Comparison of ENCODE assay signal across 2 cellular contexts in the genomic region with DNA sequence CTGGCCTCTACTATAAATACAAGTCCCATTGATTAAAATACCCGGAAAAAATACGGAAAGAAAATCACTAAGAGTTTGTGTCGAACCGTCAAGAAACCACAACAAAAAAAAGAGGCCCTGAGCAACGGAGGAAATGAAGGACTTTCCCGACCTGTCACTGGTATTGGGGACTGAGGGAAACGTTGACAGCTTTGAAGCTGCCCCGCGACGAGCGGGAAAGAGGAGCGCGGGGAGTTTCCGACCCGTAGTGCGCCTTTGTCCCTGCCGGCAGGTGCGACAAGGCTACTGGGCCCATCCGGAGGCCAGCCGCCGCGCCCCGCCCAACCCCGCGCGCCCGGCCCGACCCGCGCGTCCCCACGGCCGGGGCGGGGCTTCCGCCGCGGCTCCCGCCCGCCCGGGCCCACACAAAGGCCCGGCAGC.
TF ChIP-seq lines count a peak whose summit lies in the region.

No MANE protein-coding gene starts in this region.

TF ChIP-seq in HCT116, 20 proteins besides CTCF, POLR2A, EP300 and RAD21:
- TF ChIP-seq ELF1 (IDR thresholded peaks at IDR 0.05; ENCODE audit: borderline replicate concordance, low read depth) (no peak), FOSL1 (IDR thresholded peaks at IDR 0.05; ENCODE audit: low read depth) (no peak), SRF (IDR thresholded peaks at IDR 0.05; ENCODE audit: low read depth) (no peak; the same call in 1 of the 2 replicates), EGR1 (IDR thresholded peaks at IDR 0.05; ENCODE audit: low read depth) (no peak), SP1 (IDR thresholded peaks at IDR 0.05; ENCODE audit: low read depth) (no peak), SIN3A (IDR thresholded peaks at IDR 0.05; ENCODE audit: low read depth) (no peak)

TF ChIP-seq in SK-N-SH, 30 proteins besides CTCF, POLR2A, EP300 and RAD21:
- TF ChIP-seq MXI1 (IDR thresholded peaks at IDR 0.05; ENCODE audit: low read depth, low read length) (no peak; the same call in 1 of the 2 replicates), JUND (IDR thresholded peaks at IDR 0.05) (no peak), SMC3 (IDR thresholded peaks at IDR 0.05; ENCODE audit: low read depth, low read length) (no peak), ELF1 (IDR thresholded peaks at IDR 0.05) (0 out of 2 replicates have a peak, but pooled peaks have one; percentile 3), NFIC (IDR thresholded peaks at IDR 0.05; ENCODE audit: borderline replicate concordance) (no peak), TAF1 (IDR thresholded peaks at IDR 0.05; ENCODE audit: borderline replicate concordance, low read depth, low read length) (no peak), FOXM1 (IDR thresholded peaks at IDR 0.05; ENCODE audit: low read depth) (no peak), YY1 (IDR thresholded peaks at IDR 0.05; ENCODE audit: low read depth) (no peak), RCOR1 (IDR thresholded peaks at IDR 0.05; ENCODE audit: low read length) (no peak), CHD2 (IDR thresholded peaks at IDR 0.05; ENCODE audit: low read length, partially characterized antibody) (peak; percentile 3), RFX5 (IDR thresholded peaks at IDR 0.05; ENCODE audit: low read length) (no peak), EZH2phosphoT487 (IDR thresholded peaks at IDR 0.05; ENCODE audit: borderline replicate concordance, low read depth) (no peak), NRF1 (IDR thresholded peaks at IDR 0.05; ENCODE audit: low read depth, low read length) (no peak), MEF2A (IDR thresholded peaks at IDR 0.05; ENCODE audit: borderline replicate concordance, low read depth) (no peak), TCF12 (IDR thresholded peaks at IDR 0.05) (no peak), GATA2 (CRISPR knock-in tag; IDR thresholded peaks at IDR 0.05) (no peak), POLR2AphosphoS5 (IDR thresholded peaks at IDR 0.05; ENCODE audit: low read depth, low read length) (no peak), FOXJ3 (CRISPR knock-in tag; IDR thresholded peaks at IDR 0.05) (no peak), FOSL2 (IDR thresholded peaks at IDR 0.05; ENCODE audit: borderline replicate concordance, low read depth) (no peak), SIN3A (IDR thresholded peaks at IDR 0.05; ENCODE audit: borderline replicate concordance, low read depth, low read length) (peak; percentile 79; the same call in 1 of the 2 replicates)
- TF ChIP-seq, protein P1, sequence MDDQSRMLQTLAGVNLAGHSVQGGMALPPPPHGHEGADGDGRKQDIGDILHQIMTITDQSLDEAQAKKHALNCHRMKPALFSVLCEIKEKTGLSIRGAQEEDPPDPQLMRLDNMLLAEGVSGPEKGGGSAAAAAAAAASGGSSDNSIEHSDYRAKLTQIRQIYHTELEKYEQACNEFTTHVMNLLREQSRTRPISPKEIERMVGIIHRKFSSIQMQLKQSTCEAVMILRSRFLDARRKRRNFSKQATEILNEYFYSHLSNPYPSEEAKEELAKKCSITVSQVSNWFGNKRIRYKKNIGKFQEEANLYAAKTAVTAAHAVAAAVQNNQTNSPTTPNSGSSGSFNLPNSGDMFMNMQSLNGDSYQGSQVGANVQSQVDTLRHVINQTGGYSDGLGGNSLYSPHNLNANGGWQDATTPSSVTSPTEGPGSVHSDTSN (IDR thresholded peaks at IDR 0.05), result no peak
- TF ChIP-seq, protein P2, sequence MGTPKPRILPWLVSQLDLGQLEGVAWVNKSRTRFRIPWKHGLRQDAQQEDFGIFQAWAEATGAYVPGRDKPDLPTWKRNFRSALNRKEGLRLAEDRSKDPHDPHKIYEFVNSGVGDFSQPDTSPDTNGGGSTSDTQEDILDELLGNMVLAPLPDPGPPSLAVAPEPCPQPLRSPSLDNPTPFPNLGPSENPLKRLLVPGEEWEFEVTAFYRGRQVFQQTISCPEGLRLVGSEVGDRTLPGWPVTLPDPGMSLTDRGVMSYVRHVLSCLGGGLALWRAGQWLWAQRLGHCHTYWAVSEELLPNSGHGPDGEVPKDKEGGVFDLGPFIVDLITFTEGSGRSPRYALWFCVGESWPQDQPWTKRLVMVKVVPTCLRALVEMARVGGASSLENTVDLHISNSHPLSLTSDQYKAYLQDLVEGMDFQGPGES (IDR thresholded peaks at IDR 0.05; ENCODE audit: low read depth, low read length), result no peak
- TF ChIP-seq, protein P3, sequence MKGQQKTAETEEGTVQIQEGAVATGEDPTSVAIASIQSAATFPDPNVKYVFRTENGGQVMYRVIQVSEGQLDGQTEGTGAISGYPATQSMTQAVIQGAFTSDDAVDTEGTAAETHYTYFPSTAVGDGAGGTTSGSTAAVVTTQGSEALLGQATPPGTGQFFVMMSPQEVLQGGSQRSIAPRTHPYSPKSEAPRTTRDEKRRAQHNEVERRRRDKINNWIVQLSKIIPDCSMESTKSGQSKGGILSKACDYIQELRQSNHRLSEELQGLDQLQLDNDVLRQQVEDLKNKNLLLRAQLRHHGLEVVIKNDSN (IDR thresholded peaks at IDR 0.05; ENCODE audit: borderline replicate concordance, low read depth), result no peak
- TF ChIP-seq, protein P4, sequence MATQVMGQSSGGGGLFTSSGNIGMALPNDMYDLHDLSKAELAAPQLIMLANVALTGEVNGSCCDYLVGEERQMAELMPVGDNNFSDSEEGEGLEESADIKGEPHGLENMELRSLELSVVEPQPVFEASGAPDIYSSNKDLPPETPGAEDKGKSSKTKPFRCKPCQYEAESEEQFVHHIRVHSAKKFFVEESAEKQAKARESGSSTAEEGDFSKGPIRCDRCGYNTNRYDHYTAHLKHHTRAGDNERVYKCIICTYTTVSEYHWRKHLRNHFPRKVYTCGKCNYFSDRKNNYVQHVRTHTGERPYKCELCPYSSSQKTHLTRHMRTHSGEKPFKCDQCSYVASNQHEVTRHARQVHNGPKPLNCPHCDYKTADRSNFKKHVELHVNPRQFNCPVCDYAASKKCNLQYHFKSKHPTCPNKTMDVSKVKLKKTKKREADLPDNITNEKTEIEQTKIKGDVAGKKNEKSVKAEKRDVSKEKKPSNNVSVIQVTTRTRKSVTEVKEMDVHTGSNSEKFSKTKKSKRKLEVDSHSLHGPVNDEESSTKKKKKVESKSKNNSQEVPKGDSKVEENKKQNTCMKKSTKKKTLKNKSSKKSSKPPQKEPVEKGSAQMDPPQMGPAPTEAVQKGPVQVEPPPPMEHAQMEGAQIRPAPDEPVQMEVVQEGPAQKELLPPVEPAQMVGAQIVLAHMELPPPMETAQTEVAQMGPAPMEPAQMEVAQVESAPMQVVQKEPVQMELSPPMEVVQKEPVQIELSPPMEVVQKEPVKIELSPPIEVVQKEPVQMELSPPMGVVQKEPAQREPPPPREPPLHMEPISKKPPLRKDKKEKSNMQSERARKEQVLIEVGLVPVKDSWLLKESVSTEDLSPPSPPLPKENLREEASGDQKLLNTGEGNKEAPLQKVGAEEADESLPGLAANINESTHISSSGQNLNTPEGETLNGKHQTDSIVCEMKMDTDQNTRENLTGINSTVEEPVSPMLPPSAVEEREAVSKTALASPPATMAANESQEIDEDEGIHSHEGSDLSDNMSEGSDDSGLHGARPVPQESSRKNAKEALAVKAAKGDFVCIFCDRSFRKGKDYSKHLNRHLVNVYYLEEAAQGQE (IDR thresholded peaks at IDR 0.05; ENCODE audit: low read depth, low read length), result no peak
- TF ChIP-seq, protein P5, sequence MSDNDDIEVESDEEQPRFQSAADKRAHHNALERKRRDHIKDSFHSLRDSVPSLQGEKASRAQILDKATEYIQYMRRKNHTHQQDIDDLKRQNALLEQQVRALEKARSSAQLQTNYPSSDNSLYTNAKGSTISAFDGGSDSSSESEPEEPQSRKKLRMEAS (IDR thresholded peaks at IDR 0.05; ENCODE audit: low read depth), result no peak
- TF ChIP-seq, protein P6, sequence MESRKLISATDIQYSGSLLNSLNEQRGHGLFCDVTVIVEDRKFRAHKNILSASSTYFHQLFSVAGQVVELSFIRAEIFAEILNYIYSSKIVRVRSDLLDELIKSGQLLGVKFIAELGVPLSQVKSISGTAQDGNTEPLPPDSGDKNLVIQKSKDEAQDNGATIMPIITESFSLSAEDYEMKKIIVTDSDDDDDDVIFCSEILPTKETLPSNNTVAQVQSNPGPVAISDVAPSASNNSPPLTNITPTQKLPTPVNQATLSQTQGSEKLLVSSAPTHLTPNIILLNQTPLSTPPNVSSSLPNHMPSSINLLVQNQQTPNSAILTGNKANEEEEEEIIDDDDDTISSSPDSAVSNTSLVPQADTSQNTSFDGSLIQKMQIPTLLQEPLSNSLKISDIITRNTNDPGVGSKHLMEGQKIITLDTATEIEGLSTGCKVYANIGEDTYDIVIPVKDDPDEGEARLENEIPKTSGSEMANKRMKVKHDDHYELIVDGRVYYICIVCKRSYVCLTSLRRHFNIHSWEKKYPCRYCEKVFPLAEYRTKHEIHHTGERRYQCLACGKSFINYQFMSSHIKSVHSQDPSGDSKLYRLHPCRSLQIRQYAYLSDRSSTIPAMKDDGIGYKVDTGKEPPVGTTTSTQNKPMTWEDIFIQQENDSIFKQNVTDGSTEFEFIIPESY (IDR thresholded peaks at IDR 0.05; ENCODE audit: borderline replicate concordance, low read depth), result no peak
- TF ChIP-seq, protein P7, sequence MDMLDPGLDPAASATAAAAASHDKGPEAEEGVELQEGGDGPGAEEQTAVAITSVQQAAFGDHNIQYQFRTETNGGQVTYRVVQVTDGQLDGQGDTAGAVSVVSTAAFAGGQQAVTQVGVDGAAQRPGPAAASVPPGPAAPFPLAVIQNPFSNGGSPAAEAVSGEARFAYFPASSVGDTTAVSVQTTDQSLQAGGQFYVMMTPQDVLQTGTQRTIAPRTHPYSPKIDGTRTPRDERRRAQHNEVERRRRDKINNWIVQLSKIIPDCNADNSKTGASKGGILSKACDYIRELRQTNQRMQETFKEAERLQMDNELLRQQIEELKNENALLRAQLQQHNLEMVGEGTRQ (IDR thresholded peaks at IDR 0.05; ENCODE audit: borderline replicate concordance, low read depth, low read length), result no peak
